ENCODE assay signal across 8 cellular contexts in genomic region chr9:127916665-127917581, GRCh38. TPM values are rescaled to one million over a fixed set of nuclear protein-coding genes. Genes with fewer than 3 reads are reported as not detected.
A peak's percentile ranks its signal among the peaks of the same experiment; 100 is the strongest.
DNase-seq lines count a peak whose midpoint lies in the region; ATAC-seq and TF ChIP-seq lines count a peak whose summit lies in the region.

Gene ST6GALNAC4 (minus strand): TSS chr9:127917041. CDS start chr9:127916419, 622 bp downstream.

- DNase-seq in Ammon's horn (ENCODE audit: low spot score), result peak; percentile 97
- DNase-seq in GM19240 (ENCODE audit: insufficient read length, low spot score), result peak; percentile 86
- peak; percentile 91 for DNase-seq in NCI-H774 (lab: John Stamatoyannopoulos, UW)
- DNase-seq in activated CD4-positive, alpha-beta memory T cell treated with anti-CD3 and anti-CD28 coated beads for 36 hours, result peak; percentile 98
- DNase-seq in dermis microvascular lymphatic vessel endothelial cell (ENCODE audit: low read depth in 2 of 2), result peak; percentile 72 to 94
- DNase-seq in right lobe of liver, result peak; percentile 97
- peak; percentile 94 for DNase-seq in stimulated activated CD4-positive, alpha-beta T cell treated with anti-CD3 and anti-CD28 coated beads, Interleukin-4, amount 100 ng/mL, for 24 hours

- no peaks in the 10 kb centered on the region for H3K27me3 ChIP-seq in right lobe of liver

- no peaks in the 10 kb centered on the region for H3K36me3 ChIP-seq in right lobe of liver

- H3K4me1 Mint-ChIP-seq in activated CD4-positive, alpha-beta memory T cell treated with anti-CD3 and anti-CD28 coated beads for 36 hours (ENCODE audit: low read depth), result peaks cover 43% of the 10 kb centered on the region

- POLR2A ChIA-PET in activated CD4-positive, alpha-beta memory T cell treated with anti-CD3 and anti-CD28 coated beads for 36 hours (lab: Charles Lee), result interaction anchor here (0.6 to 2.1 kb wide), 8 partner anchors 11 to 182 kb away, joined by 3 to 8 read pairs (median 6); partner anchors contain the start of genes CDK9, EEIG1, SH2D3C and TOR2A

- CTCF ChIA-PET in activated CD4-positive, alpha-beta memory T cell treated with anti-CD3 and anti-CD28 coated beads for 36 hours (lab: Charles Lee), result interaction anchor here (1.0 to 2.5 kb wide), 8 partner anchors 11 to 202 kb away, joined by 3 to 18 read pairs (median 6); partner anchors contain the start of genes PTRH1, ST6GALNAC6 and TOR2A

- peak within 1 kb of the TSS in 2 of 3 donors; percentile 5 to 43 for H3K27ac ChIP-seq in right lobe of liver

- peak; percentile 42 for ATAC-seq in HG03457 (IDR thresholded peaks at IDR 0.05; ENCODE audit: unreplicated experiment)
- peak; percentile 78 to 97 (median 90) for ATAC-seq in right lobe of liver

- peak within 1 kb of the TSS; percentile 54 for H3K27ac Mint-ChIP-seq in activated CD4-positive, alpha-beta memory T cell treated with anti-CD3 and anti-CD28 coated beads for 36 hours

- H3K9me3 Mint-ChIP-seq in activated CD4-positive, alpha-beta memory T cell treated with anti-CD3 and anti-CD28 coated beads for 36 hours, result no peaks in the 10 kb centered on the region

- peak within 1 kb of the TSS; percentile 77 for H3K4me3 Mint-ChIP-seq in activated CD4-positive, alpha-beta memory T cell treated with anti-CD3 and anti-CD28 coated beads for 36 hours

- 18% methylated on average over 13 of the region's 75 CpGs for WGBS in right lobe of liver (ENCODE audit: insufficient coverage, low coverage, low lambda C conversion rate, missing lambda C conversion rate)

- no peak for TF ChIP-seq CTCF in right lobe of liver (IDR thresholded peaks at IDR 0.05)

- intact Hi-C loops in activated CD4-positive, alpha-beta memory T cell treated with anti-CD3 and anti-CD28 coated beads for 36 hours (cut with micrococcal nuclease), result loop anchor here (1.0 to 5.0 kb wide), 3 partner anchors 10 to 200 kb away; partner anchors contain the start of genes PTRH1, ST6GALNAC6 and TTC16
- intact Hi-C loops in right lobe of liver (cut with DNase I), result no loop called here

- peaks cover 14% of the 10 kb centered on the region for H3K36me3 Mint-ChIP-seq in activated CD4-positive, alpha-beta memory T cell treated with anti-CD3 and anti-CD28 coated beads for 36 hours

- no peaks in the 10 kb centered on the region for H3K9me3 ChIP-seq in right lobe of liver

- peaks cover 0 to 55% (median 12%) of the 10 kb centered on the region in 4 donors for H3K4me1 ChIP-seq in right lobe of liver

- peak; percentile 66 for TF ChIP-seq POLR2A in right lobe of liver (IDR thresholded peaks at IDR 0.05)

- no peaks in the 10 kb centered on the region for H3K27me3 Mint-ChIP-seq in activated CD4-positive, alpha-beta memory T cell treated with anti-CD3 and anti-CD28 coated beads for 36 hours

- peak within 1 kb of the TSS; percentile 54 to 69 (median 62) for H3K4me3 ChIP-seq in right lobe of liver

RNA-seq across cellular contexts. Expression of gene ST6GALNAC4, which starts in this region (rescaled TPM):
- total RNA-seq in activated CD4-positive, alpha-beta memory T cell treated with anti-CD3 and anti-CD28 coated beads for 36 hours, result 10 to 100 TPM; 21.2 to 23.5 TPM
- total RNA-seq in dermis microvascular lymphatic vessel endothelial cell (27.3 and 32.2 TPM in 2 replicates), right lobe of liver (10 to 100 TPM in 3 of 6 experiments, 1 to 10 TPM in 3; 3.2 to 23.8 (median 11.2) TPM)

Comparison
In these comparisons a context has a peak if more than half of its experiments do, and no peak if none do; other contexts are left out.
1. Peak in every context shown above with its lines: DNase-seq, ATAC-seq, H3K4me3 ChIP-seq and H3K27ac ChIP-seq.